Comparison of ENCODE assay signal across 8 cellular contexts in genomic region chr14:102591372-102591943, GRCh38. TPM values are rescaled to one million over a fixed set of nuclear protein-coding genes. Genes with fewer than 3 reads are reported as not detected.
DNase-seq lines count a peak whose midpoint lies in the region; ATAC-seq and TF ChIP-seq lines count a peak whose summit lies in the region.

No MANE protein-coding gene starts in this region.

- H3K36me3 ChIP-seq in HUES6 (ENCODE audit: control insufficient read depth, insufficient read depth, low read length) (no peaks in the 10 kb centered on the region), thoracic aorta (no peaks in the 10 kb centered on the region)

- H3K9ac ChIP-seq in HUES6 (ENCODE audit: low read length): peak overlapping the region; percentile 72

- DNase-seq in GM03348 (ENCODE audit: low spot score) (peak; percentile 54), T-helper 9 cell (peak; percentile 24), mesothelial cell of epicardium (ENCODE audit: low spot score in 2 of 2, unreplicated experiment in 2 of 2) (peak in 1 of 2 experiments; percentile 55), thoracic aorta (ENCODE audit: low spot score) (no peak), H4 (ENCODE audit: low spot score) (no peak)
- peak; percentile 40 for DNase-seq in effector CD8-positive, alpha-beta T cell (lab: John Stamatoyannopoulos, UW)

- peak overlapping the region; percentile 89 for H3K27ac ChIP-seq in HUES6 (ENCODE audit: low read depth, low read length)
- peak overlapping the region; percentile 95 to 97 for H3K27ac ChIP-seq in thoracic aorta

- peak overlapping the region; percentile 88 for H3K4me3 Mint-ChIP-seq in mesothelial cell of epicardium

- H3K9me3 Mint-ChIP-seq in mesothelial cell of epicardium: no peaks in the 10 kb centered on the region

- TF ChIP-seq CTCF in mesothelial cell of epicardium (IDR thresholded peaks at IDR 0.05; ENCODE audit: unreplicated experiment) (no peak), thoracic aorta (IDR thresholded peaks at IDR 0.05) (no peak)

- H3K4me1 ChIP-seq in HUES6 (ENCODE audit: control insufficient read depth, insufficient read depth, low read length) (peaks cover 37% of the 10 kb centered on the region), thoracic aorta (ENCODE audit: control insufficient read depth in 1 of 2, low read depth in 2 of 2) (peaks cover 6 to 24% of the 10 kb centered on the region in 2 donors)

- no peaks in the 10 kb centered on the region for H3K27me3 Mint-ChIP-seq in mesothelial cell of epicardium (ENCODE audit: low read depth)

- H3K27me3 ChIP-seq in HUES6 (ENCODE audit: control insufficient read depth, insufficient read depth, low read length) (no peaks in the 10 kb centered on the region), thoracic aorta (replicated peaks; ENCODE audit: insufficient read depth) (no peaks in the 10 kb centered on the region)

- peak overlapping the region; percentile 66 for H3K4me3 ChIP-seq in HUES6 (ENCODE audit: low read depth, low read length)
- H3K4me3 ChIP-seq in thoracic aorta: peak overlapping the region; percentile 93

- no peaks in the 10 kb centered on the region for H3K36me3 Mint-ChIP-seq in mesothelial cell of epicardium

- ATAC-seq in thoracic aorta (ENCODE audit: insufficient number of reproducible peaks, low FRiP score, low read depth): no peak
- no peak for ATAC-seq in GM21619 (IDR thresholded peaks at IDR 0.05; ENCODE audit: unreplicated experiment)

- peaks cover 51% of the 10 kb centered on the region for H3K4me1 Mint-ChIP-seq in mesothelial cell of epicardium

- H3K27ac Mint-ChIP-seq in mesothelial cell of epicardium: peak overlapping the region; percentile 87

- H3K9me3 ChIP-seq in HUES6 (ENCODE audit: control insufficient read depth, insufficient read depth, low read depth, low read length) (no peaks in the 10 kb centered on the region), thoracic aorta (no peaks in the 10 kb centered on the region)

RNA-seq across cellular contexts. Expression of gene RCOR1, which starts 1.0 kb away (rescaled TPM):
- 43.2 to 47.4 TPM (median 45.1 TPM) in 3 replicates for total RNA-seq in mesothelial cell of epicardium
- total RNA-seq in thoracic aorta: 10 to 100 TPM in 1 of 2 donors, 1 to 10 TPM in 1; 6.5 to 17.1 TPM
- total RNA-seq in H4 (2014; rRNA removed; shearing (Covaris generic)): 8.7 and 32.9 TPM in 2 replicates

Comparison
In these comparisons a context has a peak if more than half of its experiments do, and no peak if none do; other contexts are left out.
1. DNase-seq: peak in GM03348 (single experiment), T-helper 9 cell (single experiment) and effector CD8-positive, alpha-beta T cell (single experiment); none in thoracic aorta (single experiment) and H4 (single experiment).